In the genomic region with DNA sequence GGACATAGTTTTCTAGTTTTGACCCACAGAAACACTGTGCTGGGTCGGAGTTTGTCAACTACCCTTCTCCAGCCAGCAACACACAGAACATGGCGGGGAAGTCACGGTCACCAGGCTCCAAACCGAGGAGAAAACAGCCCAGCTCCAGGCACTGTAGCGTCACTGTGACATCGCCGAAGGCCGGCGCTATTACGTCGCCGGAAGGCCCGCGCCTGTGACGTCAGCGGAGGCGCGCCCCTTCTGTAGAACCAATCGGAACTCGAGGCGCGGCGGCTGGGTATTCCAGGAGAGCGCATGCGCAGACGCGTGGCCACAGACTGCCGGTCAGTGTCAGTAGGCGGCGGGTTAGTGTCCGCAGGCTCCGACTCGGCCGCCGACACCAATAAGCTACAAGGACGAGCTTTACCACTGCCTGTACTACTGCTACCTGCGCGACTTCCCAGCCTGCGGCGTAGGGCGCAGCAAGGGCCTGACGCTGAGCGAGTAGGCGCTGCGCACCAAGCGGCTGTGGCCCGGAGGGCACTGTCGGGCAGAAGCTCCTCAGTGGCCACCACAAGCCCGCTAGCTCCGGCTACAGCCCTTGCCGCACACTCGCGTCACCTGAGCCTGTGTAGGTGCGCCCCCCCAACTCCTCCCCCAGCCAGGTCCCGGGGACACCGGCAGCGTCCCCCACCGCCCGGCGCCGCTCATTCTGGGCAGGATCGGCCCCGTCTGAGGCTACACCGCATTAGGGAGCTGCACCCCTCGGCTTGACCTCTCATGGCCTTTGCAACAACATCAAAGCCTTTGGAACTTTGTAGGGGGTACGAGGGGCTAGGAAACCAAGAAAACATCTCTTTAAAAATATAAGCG, we compare ENCODE assay signal across 8 cellular contexts. TPM values are rescaled to one million over a fixed set of nuclear protein-coding genes. Genes with fewer than 3 reads are reported as not detected.
DNase-seq lines count a peak whose midpoint lies in the region; ATAC-seq and TF ChIP-seq lines count a peak whose summit lies in the region.

No MANE protein-coding gene starts in this region.

- H3K4me1 Mint-ChIP-seq in CD8-positive, alpha-beta T cell (ENCODE audit: low read depth) = peaks cover 7% of the 10 kb centered on the region

- no peaks in the 10 kb centered on the region for H3K36me3 ChIP-seq in CD8-positive, alpha-beta T cell (ENCODE audit: insufficient read depth, low read length)
- H3K36me3 ChIP-seq in effector memory CD4-positive, alpha-beta T cell (ENCODE audit: control insufficient read depth, insufficient read depth, low read length) = no peaks in the 10 kb centered on the region

- no peaks in the 10 kb centered on the region for H3K27me3 Mint-ChIP-seq in CD8-positive, alpha-beta T cell (ENCODE audit: low read depth)

- peak overlapping the region; percentile 93 for H3K27ac ChIP-seq in CD8-positive, alpha-beta T cell (ENCODE audit: low read depth, low read length)
- peak overlapping the region; percentile 69 for H3K27ac ChIP-seq in effector memory CD4-positive, alpha-beta T cell (ENCODE audit: insufficient read depth, low read length, poor library complexity, severe bottlenecking)

- peak overlapping the region; percentile 98 for H3K27ac Mint-ChIP-seq in CD8-positive, alpha-beta T cell

- H3K4me3 Mint-ChIP-seq in CD8-positive, alpha-beta T cell = peak overlapping the region; percentile 92

- H3K4me1 ChIP-seq in CD8-positive, alpha-beta T cell (ENCODE audit: insufficient read depth, low read length) = peaks cover 5% of the 10 kb centered on the region
- H3K4me1 ChIP-seq in effector memory CD4-positive, alpha-beta T cell (ENCODE audit: control insufficient read depth, insufficient read depth, low read length, poor library complexity, severe bottlenecking) = peaks cover 3% of the 10 kb centered on the region

- no peaks in the 10 kb centered on the region for H3K27me3 ChIP-seq in CD8-positive, alpha-beta T cell (ENCODE audit: insufficient read depth, low read length)
- no peaks in the 10 kb centered on the region for H3K27me3 ChIP-seq in effector memory CD4-positive, alpha-beta T cell (replicated peaks; ENCODE audit: control insufficient read depth, insufficient read depth, low read length, poor library complexity, severe bottlenecking)

- peak overlapping the region; percentile 87 for H3K4me3 ChIP-seq in CD8-positive, alpha-beta T cell (ENCODE audit: low read depth, low read length)
- H3K4me3 ChIP-seq in effector memory CD4-positive, alpha-beta T cell (ENCODE audit: insufficient read depth, low read depth, low read length, poor library complexity, severe bottlenecking) = peak overlapping the region; percentile 55

- no peaks in the 10 kb centered on the region for H3K9me3 Mint-ChIP-seq in CD8-positive, alpha-beta T cell

- TF ChIP-seq CTCF in CD8-positive, alpha-beta T cell (IDR thresholded peaks at IDR 0.05) = no peak

- peak; percentile 84 to 95 (median 88) for DNase-seq in CD8-positive, alpha-beta T cell
- DNase-seq in HPDE6-E6E7 (ENCODE audit: extremely low spot score) (peak; percentile 80), NOMO-1 (lab: John Stamatoyannopoulos, UW; ENCODE audit: unreplicated experiment in 2 of 2) (peak; percentile 99 to 100), lung microvascular endothelial cell (ENCODE audit: low read depth in 2 of 2) (peak; percentile 96 to 98)
- DNase-seq in activated CD8-positive, alpha-beta memory T cell treated with anti-CD3 and anti-CD28 coated beads for 48 hours (ENCODE audit: low read depth in 2 of 3, low spot score in 2 of 3) = peak; percentile 81 to 94 (median 87)
- peak; percentile 74 to 89 (median 84) for DNase-seq in effector memory CD4-positive, alpha-beta T cell
- peak; percentile 85 to 92 (median 87) for DNase-seq in stimulated activated CD4-positive, alpha-beta T cell treated with anti-CD3 and anti-CD28 coated beads, TNF-alpha, amount 100 ng/mL, for 24 hours (ENCODE audit: low read depth in 3 of 3)

- CTCF ChIA-PET in CD8-positive, alpha-beta T cell (lab: Charles Lee) = interaction anchor here (0.8 to 3.4 kb wide), 3 partner anchors 10 to 149 kb away, joined by 3 to 28 read pairs (median 3); no protein-coding TSS in a partner anchor

- POLR2A ChIA-PET in CD8-positive, alpha-beta T cell (lab: Charles Lee) = interaction anchor here (1.6 kb wide), 1 partner anchor 119 kb away, joined by 5 read pairs; the partner anchor contains the start of genes MDH2 and STYXL1

- H3K9me3 ChIP-seq in CD8-positive, alpha-beta T cell (ENCODE audit: low read length) = no peaks in the 10 kb centered on the region
- no peaks in the 10 kb centered on the region for H3K9me3 ChIP-seq in effector memory CD4-positive, alpha-beta T cell (ENCODE audit: control insufficient read depth, low read length)

- intact Hi-C loops in CD8-positive, alpha-beta T cell (cut with DNase I, micrococcal nuclease) = loop anchor here (1.0 to 5.0 kb wide), 3 partner anchors 118 to 152 kb away; partner anchors contain the start of genes MDH2 (in 2 of the 2) and STYXL1 (in 1 of the 2)

- peak; percentile 90 for ATAC-seq in CD8-positive, alpha-beta T cell
- ATAC-seq in GM19467 (IDR thresholded peaks at IDR 0.05; ENCODE audit: unreplicated experiment) = peak; percentile 75

- H3K36me3 Mint-ChIP-seq in CD8-positive, alpha-beta T cell = no peaks in the 10 kb centered on the region

RNA-seq across cellular contexts. Expression of gene SRRM3, which starts 35.1 kb away (rescaled TPM):
- total RNA-seq in CD8-positive, alpha-beta T cell = not detected
- total RNA-seq in lung microvascular endothelial cell = 1.5 and 3.0 TPM in 2 replicates

Comparison
In these comparisons a context has a peak if more than half of its experiments do, and no peak if none do; other contexts are left out.
1. Peak in every context shown above with its lines: DNase-seq, ATAC-seq, H3K4me3 ChIP-seq and H3K27ac ChIP-seq.